1 cellular context compared by ENCODE assay signal in genomic region chr15:66819084-66819483, GRCh38.
TF ChIP-seq lines count a peak whose summit lies in the region.

No MANE protein-coding gene starts in this region.

TF ChIP-seq in A549, 52 proteins besides CTCF, POLR2A, EP300 and RAD21 (continued from another document):
- TF ChIP-seq, protein P1, sequence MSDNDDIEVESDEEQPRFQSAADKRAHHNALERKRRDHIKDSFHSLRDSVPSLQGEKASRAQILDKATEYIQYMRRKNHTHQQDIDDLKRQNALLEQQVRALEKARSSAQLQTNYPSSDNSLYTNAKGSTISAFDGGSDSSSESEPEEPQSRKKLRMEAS (IDR thresholded peaks at IDR 0.05) = no peak
